1 cellular context compared by ENCODE assay signal in the genomic region with DNA sequence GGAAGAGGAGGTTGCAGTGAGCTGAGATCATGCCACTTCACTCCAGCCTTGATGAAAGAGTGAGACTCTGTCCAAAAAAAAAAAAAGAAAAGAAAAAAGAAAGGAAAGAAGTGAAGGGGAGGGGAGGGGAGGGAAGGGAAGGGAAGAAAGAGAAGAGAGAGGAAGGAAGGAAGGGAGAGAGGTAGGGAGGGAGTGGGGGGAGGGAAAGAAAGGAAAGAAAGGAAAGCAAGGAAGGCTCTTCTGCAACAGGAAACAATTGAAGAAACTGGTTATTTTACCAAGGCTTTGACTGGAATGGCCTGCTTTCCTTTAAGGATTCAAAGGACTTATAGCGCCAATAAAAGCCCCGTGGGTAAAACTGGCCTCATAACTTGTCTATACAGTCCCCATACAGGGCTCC.
TF ChIP-seq lines count a peak whose summit lies in the region.

No MANE protein-coding gene starts in this region.

TF ChIP-seq in GM23338, 12 proteins besides CTCF, POLR2A, EP300 and RAD21 (continued from another document):
- TF ChIP-seq, protein P1, sequence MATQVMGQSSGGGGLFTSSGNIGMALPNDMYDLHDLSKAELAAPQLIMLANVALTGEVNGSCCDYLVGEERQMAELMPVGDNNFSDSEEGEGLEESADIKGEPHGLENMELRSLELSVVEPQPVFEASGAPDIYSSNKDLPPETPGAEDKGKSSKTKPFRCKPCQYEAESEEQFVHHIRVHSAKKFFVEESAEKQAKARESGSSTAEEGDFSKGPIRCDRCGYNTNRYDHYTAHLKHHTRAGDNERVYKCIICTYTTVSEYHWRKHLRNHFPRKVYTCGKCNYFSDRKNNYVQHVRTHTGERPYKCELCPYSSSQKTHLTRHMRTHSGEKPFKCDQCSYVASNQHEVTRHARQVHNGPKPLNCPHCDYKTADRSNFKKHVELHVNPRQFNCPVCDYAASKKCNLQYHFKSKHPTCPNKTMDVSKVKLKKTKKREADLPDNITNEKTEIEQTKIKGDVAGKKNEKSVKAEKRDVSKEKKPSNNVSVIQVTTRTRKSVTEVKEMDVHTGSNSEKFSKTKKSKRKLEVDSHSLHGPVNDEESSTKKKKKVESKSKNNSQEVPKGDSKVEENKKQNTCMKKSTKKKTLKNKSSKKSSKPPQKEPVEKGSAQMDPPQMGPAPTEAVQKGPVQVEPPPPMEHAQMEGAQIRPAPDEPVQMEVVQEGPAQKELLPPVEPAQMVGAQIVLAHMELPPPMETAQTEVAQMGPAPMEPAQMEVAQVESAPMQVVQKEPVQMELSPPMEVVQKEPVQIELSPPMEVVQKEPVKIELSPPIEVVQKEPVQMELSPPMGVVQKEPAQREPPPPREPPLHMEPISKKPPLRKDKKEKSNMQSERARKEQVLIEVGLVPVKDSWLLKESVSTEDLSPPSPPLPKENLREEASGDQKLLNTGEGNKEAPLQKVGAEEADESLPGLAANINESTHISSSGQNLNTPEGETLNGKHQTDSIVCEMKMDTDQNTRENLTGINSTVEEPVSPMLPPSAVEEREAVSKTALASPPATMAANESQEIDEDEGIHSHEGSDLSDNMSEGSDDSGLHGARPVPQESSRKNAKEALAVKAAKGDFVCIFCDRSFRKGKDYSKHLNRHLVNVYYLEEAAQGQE (IDR thresholded peaks at IDR 0.05; ENCODE audit: unreplicated experiment): no peak
- TF ChIP-seq STAT1 (IDR thresholded peaks at IDR 0.05; ENCODE audit: unreplicated experiment) (no peak), EZH2 (IDR thresholded peaks at IDR 0.05; ENCODE audit: low read depth, unreplicated experiment) (no peak), POLR2AphosphoS5 (IDR thresholded peaks at IDR 0.05; ENCODE audit: low read depth) (no peak), CREB1 (CRISPR knock-in tag; IDR thresholded peaks at IDR 0.05; ENCODE audit: low read depth) (no peak), JUNB (IDR thresholded peaks at IDR 0.05; ENCODE audit: unreplicated experiment) (no peak)
- TF ChIP-seq, protein P2, sequence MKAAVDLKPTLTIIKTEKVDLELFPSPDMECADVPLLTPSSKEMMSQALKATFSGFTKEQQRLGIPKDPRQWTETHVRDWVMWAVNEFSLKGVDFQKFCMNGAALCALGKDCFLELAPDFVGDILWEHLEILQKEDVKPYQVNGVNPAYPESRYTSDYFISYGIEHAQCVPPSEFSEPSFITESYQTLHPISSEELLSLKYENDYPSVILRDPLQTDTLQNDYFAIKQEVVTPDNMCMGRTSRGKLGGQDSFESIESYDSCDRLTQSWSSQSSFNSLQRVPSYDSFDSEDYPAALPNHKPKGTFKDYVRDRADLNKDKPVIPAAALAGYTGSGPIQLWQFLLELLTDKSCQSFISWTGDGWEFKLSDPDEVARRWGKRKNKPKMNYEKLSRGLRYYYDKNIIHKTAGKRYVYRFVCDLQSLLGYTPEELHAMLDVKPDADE (IDR thresholded peaks at IDR 0.05): no peak
- TF ChIP-seq, protein P3, sequence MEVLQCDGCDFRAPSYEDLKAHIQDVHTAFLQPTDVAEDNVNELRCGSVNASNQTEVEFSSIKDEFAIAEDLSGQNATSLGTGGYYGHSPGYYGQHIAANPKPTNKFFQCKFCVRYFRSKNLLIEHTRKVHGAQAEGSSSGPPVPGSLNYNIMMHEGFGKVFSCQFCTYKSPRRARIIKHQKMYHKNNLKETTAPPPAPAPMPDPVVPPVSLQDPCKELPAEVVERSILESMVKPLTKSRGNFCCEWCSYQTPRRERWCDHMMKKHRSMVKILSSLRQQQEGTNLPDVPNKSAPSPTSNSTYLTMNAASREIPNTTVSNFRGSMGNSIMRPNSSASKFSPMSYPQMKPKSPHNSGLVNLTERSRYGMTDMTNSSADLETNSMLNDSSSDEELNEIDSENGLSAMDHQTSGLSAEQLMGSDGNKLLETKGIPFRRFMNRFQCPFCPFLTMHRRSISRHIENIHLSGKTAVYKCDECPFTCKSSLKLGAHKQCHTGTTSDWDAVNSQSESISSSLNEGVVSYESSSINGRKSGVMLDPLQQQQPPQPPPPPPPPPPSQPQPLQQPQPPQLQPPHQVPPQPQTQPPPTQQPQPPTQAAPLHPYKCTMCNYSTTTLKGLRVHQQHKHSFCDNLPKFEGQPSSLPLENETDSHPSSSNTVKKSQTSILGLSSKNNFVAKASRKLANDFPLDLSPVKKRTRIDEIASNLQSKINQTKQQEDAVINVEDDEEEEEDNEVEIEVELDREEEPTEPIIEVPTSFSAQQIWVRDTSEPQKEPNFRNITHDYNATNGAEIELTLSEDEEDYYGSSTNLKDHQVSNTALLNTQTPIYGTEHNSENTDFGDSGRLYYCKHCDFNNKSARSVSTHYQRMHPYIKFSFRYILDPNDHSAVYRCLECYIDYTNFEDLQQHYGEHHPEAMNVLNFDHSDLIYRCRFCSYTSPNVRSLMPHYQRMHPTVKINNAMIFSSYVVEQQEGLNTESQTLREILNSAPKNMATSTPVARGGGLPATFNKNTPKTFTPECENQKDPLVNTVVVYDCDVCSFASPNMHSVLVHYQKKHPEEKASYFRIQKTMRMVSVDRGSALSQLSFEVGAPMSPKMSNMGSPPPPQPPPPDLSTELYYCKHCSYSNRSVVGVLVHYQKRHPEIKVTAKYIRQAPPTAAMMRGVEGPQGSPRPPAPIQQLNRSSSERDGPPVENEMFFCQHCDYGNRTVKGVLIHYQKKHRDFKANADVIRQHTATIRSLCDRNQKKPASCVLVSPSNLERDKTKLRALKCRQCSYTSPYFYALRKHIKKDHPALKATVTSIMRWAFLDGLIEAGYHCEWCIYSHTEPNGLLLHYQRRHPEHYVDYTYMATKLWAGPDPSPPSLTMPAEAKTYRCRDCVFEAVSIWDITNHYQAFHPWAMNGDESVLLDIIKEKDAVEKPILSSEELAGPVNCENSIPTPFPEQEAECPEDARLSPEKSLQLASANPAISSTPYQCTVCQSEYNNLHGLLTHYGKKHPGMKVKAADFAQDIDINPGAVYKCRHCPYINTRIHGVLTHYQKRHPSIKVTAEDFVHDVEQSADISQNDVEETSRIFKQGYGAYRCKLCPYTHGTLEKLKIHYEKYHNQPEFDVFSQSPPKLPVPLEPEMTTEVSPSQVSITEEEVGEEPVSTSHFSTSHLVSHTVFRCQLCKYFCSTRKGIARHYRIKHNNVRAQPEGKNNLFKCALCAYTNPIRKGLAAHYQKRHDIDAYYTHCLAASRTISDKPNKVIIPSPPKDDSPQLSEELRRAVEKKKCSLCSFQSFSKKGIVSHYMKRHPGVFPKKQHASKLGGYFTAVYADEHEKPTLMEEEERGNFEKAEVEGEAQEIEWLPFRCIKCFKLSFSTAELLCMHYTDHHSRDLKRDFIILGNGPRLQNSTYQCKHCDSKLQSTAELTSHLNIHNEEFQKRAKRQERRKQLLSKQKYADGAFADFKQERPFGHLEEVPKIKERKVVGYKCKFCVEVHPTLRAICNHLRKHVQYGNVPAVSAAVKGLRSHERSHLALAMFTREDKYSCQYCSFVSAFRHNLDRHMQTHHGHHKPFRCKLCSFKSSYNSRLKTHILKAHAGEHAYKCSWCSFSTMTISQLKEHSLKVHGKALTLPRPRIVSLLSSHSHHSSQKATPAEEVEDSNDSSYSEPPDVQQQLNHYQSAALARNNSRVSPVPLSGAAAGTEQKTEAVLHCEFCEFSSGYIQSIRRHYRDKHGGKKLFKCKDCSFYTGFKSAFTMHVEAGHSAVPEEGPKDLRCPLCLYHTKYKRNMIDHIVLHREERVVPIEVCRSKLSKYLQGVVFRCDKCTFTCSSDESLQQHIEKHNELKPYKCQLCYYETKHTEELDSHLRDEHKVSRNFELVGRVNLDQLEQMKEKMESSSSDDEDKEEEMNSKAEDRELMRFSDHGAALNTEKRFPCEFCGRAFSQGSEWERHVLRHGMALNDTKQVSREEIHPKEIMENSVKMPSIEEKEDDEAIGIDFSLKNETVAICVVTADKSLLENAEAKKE (CRISPR knock-in tag; IDR thresholded peaks at IDR 0.05): no peak
